8 cellular contexts compared by ENCODE assay signal in the genomic region with DNA sequence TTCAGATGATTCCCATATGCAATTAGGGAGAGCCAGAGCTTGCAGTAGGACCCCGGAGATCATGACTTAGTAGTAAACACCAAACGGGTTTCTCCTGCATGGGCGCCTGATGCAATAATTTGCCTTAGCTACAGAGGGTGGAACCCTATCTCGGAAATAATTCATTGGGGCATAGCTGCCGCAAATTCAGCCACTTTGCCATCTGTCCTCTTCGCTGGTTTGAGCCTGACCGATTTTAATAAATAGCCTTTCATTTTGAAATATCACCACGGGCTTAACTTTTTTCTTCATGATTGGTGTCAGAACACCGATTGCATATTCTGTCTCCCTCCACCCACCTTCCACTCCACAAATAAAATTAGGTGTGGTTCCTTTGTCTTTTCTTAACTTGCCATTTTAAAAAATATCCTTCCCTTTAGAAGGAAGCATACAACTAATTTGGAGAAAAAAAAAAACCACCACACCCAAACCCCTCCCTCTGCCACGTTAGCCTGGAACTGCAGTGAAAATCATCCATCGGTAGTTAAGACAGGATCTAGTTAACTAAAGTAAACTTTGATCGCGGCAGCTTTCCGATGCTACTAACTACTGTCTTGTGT. TPM values are rescaled to one million over a fixed set of nuclear protein-coding genes. Genes with fewer than 3 reads are reported as not detected.
DNase-seq lines count a peak whose midpoint lies in the region; ATAC-seq and TF ChIP-seq lines count a peak whose summit lies in the region.

No MANE protein-coding gene starts in this region.

- peak overlapping the region; percentile 100 for H3K4me3 Mint-ChIP-seq in activated CD4-positive, alpha-beta T cell treated with anti-CD3 and anti-CD28 coated beads for 36 hours
- peak overlapping the region; percentile 99 for H3K4me3 Mint-ChIP-seq in activated B cell treated with CpG ODN at 0.5 μM for 24 hours

- CTCF ChIA-PET in activated CD4-positive, alpha-beta T cell treated with anti-CD3 and anti-CD28 coated beads for 36 hours (lab: Charles Lee), result interaction anchor here (1.0 to 1.7 kb wide), 3 partner anchors 13 to 46 kb away, joined by 3 to 4 read pairs (median 4); no protein-coding TSS in a partner anchor
- CTCF ChIA-PET in activated B cell treated with CpG ODN at 0.5 μM for 24 hours (lab: Charles Lee), result no interaction called here

- H3K27me3 Mint-ChIP-seq in activated CD4-positive, alpha-beta T cell treated with anti-CD3 and anti-CD28 coated beads for 36 hours, result no peaks in the 10 kb centered on the region
- no peaks in the 10 kb centered on the region for H3K27me3 Mint-ChIP-seq in activated B cell treated with CpG ODN at 0.5 μM for 24 hours

- intact Hi-C loops in activated CD4-positive, alpha-beta T cell treated with anti-CD3 and anti-CD28 coated beads for 36 hours (cut with DNase I, micrococcal nuclease), result loop anchor here (2.0 to 10.0 kb wide), 4 partner anchors 17 to 1899 kb away; a partner anchor contains a TSS
- intact Hi-C loops in activated B cell treated with CpG ODN at 0.5 μM for 24 hours (cut with micrococcal nuclease), result loop anchor here (2.0 to 10.0 kb wide), 2 partner anchors 15 to 1899 kb away; a partner anchor contains a TSS

- peak; percentile 41 for DNase-seq in activated CD4-positive, alpha-beta T cell treated with anti-CD3 and anti-CD28 coated beads for 36 hours
- no peak for DNase-seq in activated CD4-positive, alpha-beta T cell treated with anti-CD3 and anti-CD28 coated beads, Interleukin-2, amount 50 U/mL, for 4 hours
- DNase-seq in LNCaP clone FGC (ENCODE audit: low read depth), result peak; percentile 31
- DNase-seq in activated B cell treated with CpG ODN at 0.5 μM for 24 hours, result no peak
- peak; percentile 66 for DNase-seq in fibroblast of villous mesenchyme (ENCODE audit: low read depth)
- peak; percentile 30 for DNase-seq in renal cortical epithelial cell (ENCODE audit: low read depth)
- DNase-seq in 8988T, result no peak

- POLR2A ChIA-PET in activated CD4-positive, alpha-beta T cell treated with anti-CD3 and anti-CD28 coated beads for 36 hours (lab: Charles Lee), result interaction anchor here (0.6 kb wide), 1 partner anchor 63 kb away, joined by 3 read pairs; no protein-coding TSS in a partner anchor
- POLR2A ChIA-PET in activated B cell treated with CpG ODN at 0.5 μM for 24 hours (lab: Charles Lee), result interaction anchor here (1.1 kb wide), 1 partner anchor 10 kb away, joined by 3 read pairs; no protein-coding TSS in a partner anchor

- no peak for ATAC-seq in activated CD4-positive, alpha-beta T cell treated with anti-CD3 and anti-CD28 coated beads for 36 hours
- no peak for ATAC-seq in activated B cell treated with CpG ODN at 0.5 μM for 24 hours (ENCODE audit: low read depth)
- no peak for ATAC-seq in GM19397 (IDR thresholded peaks at IDR 0.05; ENCODE audit: unreplicated experiment)

- peaks cover 44% of the 10 kb centered on the region for H3K4me1 Mint-ChIP-seq in activated CD4-positive, alpha-beta T cell treated with anti-CD3 and anti-CD28 coated beads for 36 hours
- peaks cover 53% of the 10 kb centered on the region for H3K4me1 Mint-ChIP-seq in activated B cell treated with CpG ODN at 0.5 μM for 24 hours

- no peak for TF ChIP-seq CTCF in LNCaP clone FGC (IDR thresholded peaks at IDR 0.05; ENCODE audit: control insufficient read depth, extremely low read depth, insufficient read depth)
- no peak for TF ChIP-seq CTCF in activated B cell treated with CpG ODN at 0.5 μM for 24 hours (IDR thresholded peaks at IDR 0.05)
- no peak for TF ChIP-seq CTCF in fibroblast of villous mesenchyme (IDR thresholded peaks at IDR 0.05; ENCODE audit: insufficient read depth, low read depth, low read length)

- H3K9me3 Mint-ChIP-seq in activated CD4-positive, alpha-beta T cell treated with anti-CD3 and anti-CD28 coated beads for 36 hours (ENCODE audit: low read depth), result no peaks in the 10 kb centered on the region
- no peaks in the 10 kb centered on the region for H3K9me3 Mint-ChIP-seq in activated B cell treated with CpG ODN at 0.5 μM for 24 hours

- H3K4me3 ChIP-seq in LNCaP clone FGC (ENCODE audit: low read depth, low read length) (peak overlapping the region; percentile 79), fibroblast of villous mesenchyme (ENCODE audit: low read depth, low read length) (peak overlapping the region; percentile 97)

- H3K36me3 Mint-ChIP-seq in activated CD4-positive, alpha-beta T cell treated with anti-CD3 and anti-CD28 coated beads for 36 hours (ENCODE audit: low read depth), result peaks cover 58% of the 10 kb centered on the region
- peaks cover 62% of the 10 kb centered on the region for H3K36me3 Mint-ChIP-seq in activated B cell treated with CpG ODN at 0.5 μM for 24 hours (ENCODE audit: low read depth)

- H3K27ac Mint-ChIP-seq in activated CD4-positive, alpha-beta T cell treated with anti-CD3 and anti-CD28 coated beads for 36 hours, result peak overlapping the region; percentile 100
- peak overlapping the region; percentile 99 for H3K27ac Mint-ChIP-seq in activated B cell treated with CpG ODN at 0.5 μM for 24 hours

RNA-seq across cellular contexts. Expression of a gene that starts 1.5 kb away (rescaled TPM):
- total RNA-seq in activated CD4-positive, alpha-beta T cell treated with anti-CD3 and anti-CD28 coated beads for 36 hours, result 100 to 1,000 TPM; 391 to 439 TPM
- 197 and 214 TPM in 2 replicates for total RNA-seq in activated B cell treated with CpG ODN at 0.5 μM for 24 hours
- 287 and 523 TPM in 2 replicates for total RNA-seq in fibroblast of villous mesenchyme
- 213 and 292 TPM in 2 replicates for total RNA-seq in renal cortical epithelial cell

Comparison
In these comparisons a context has a peak if more than half of its experiments do, and no peak if none do; other contexts are left out.
1. DNase-seq: peak in activated CD4-positive, alpha-beta T cell treated with anti-CD3 and anti-CD28 coated beads for 36 hours (single experiment), LNCaP clone FGC (single experiment), fibroblast of villous mesenchyme (single experiment) and renal cortical epithelial cell (single experiment); none in activated CD4-positive, alpha-beta T cell treated with anti-CD3 and anti-CD28 coated beads, Interleukin-2, amount 50 U/mL, for 4 hours (0 of 2), activated B cell treated with CpG ODN at 0.5 μM for 24 hours (single experiment) and 8988T (single experiment).